Comparison of ENCODE assay signal across 11 cellular contexts in genomic region chr1:11845641-11846335, GRCh38. TPM values are rescaled to one million over a fixed set of nuclear protein-coding genes. Genes with fewer than 3 reads are reported as not detected.
DNase-seq lines count a peak whose midpoint lies in the region; ATAC-seq and TF ChIP-seq lines count a peak whose summit lies in the region.
"Had no signal": no experiment of that assay in that cellular context is flagged by ENCODE, and none has a peak within 500 bp of the region (broad histone marks: within the 10 kb centered on the region; RNA-seq: fewer than 3 reads in every experiment).

No MANE protein-coding gene starts in this region.

- peaks cover 5% of the 10 kb centered on the region for H3K36me3 ChIP-seq in BE2C

- ATAC-seq in left colon (no peak), HG02970 (IDR thresholded peaks at IDR 0.05; ENCODE audit: low FRiP score, unreplicated experiment) (no peak)
- ATAC-seq: activated T-helper 17 cell treated with anti-CD3 and anti-CD28 coated beads, Interleukin-2, amount 50 U/mL, for 72 hours had no signal

- TF ChIP-seq CTCF in BE2C (IDR thresholded peaks at IDR 0.05; ENCODE audit: low read depth, low read length), result peak; percentile 34

- peaks cover 46% of the 10 kb centered on the region for H3K4me1 ChIP-seq in BE2C

- H3K9me3 ChIP-seq in BE2C, result no peaks in the 10 kb centered on the region
- H3K9me3 ChIP-seq: Caco-2, esophagus muscularis mucosa had no signal

- H3K4me3 ChIP-seq in BE2C (ENCODE audit: low read depth, low read length), result no peak overlapping the region
- no peak overlapping the region for H3K4me3 ChIP-seq in Jurkat, Clone E6-1 (ENCODE audit: low read length)
- H3K4me3 ChIP-seq: esophagus muscularis mucosa had no signal

- intact Hi-C loops in left colon (cut with DNase I, micrococcal nuclease), result no loop called here

- no peaks in the 10 kb centered on the region for H3K27me3 ChIP-seq in BE2C
- H3K27me3 ChIP-seq: esophagus muscularis mucosa had no signal

- DNase-seq in BE2C (peak; percentile 72), dermis blood vessel endothelial cell (peak; percentile 52), left colon (no peak), NCI-H1105 treated with DMSO at 0.1 percent for 48 hours (lab: John Stamatoyannopoulos, UW) (no peak)
- DNase-seq in Jurkat, Clone E6-1 (ENCODE audit: low read depth, low spot score), result peak; percentile 49
- DNase-seq: NCI-H1930, T-helper 1 cell had no signal

RNA-seq across cellular contexts. Expression of gene NPPA, which starts 1.8 kb away (rescaled TPM):
- polyA plus RNA-seq in BE2C (2012; ENCODE audit: insufficient read depth, insufficient read length, low read depth), result 33.1 TPM
- not detected for polyA plus RNA-seq in Jurkat, Clone E6-1 (2012; ENCODE audit: insufficient read depth, insufficient read length)
- total RNA-seq in dermis blood vessel endothelial cell (not detected in 2 replicates), left colon (not detected)
- total RNA-seq: activated T-helper 17 cell treated with anti-CD3 and anti-CD28 coated beads, Interleukin-2, amount 50 U/mL, for 72 hours; Caco-2 had no signal

RNA-seq across cellular contexts. Expression of gene NPPB, which starts 13.0 kb away (rescaled TPM):
- polyA plus RNA-seq in BE2C (2012; ENCODE audit: insufficient read depth, insufficient read length, low read depth), result 6.5 TPM
- polyA plus RNA-seq in Jurkat, Clone E6-1 (2012; ENCODE audit: insufficient read depth, insufficient read length), result not detected
- total RNA-seq in dermis blood vessel endothelial cell (not detected in 2 replicates), left colon (not detected)
- total RNA-seq: activated T-helper 17 cell treated with anti-CD3 and anti-CD28 coated beads, Interleukin-2, amount 50 U/mL, for 72 hours; esophagus muscularis mucosa had no signal

RNA-seq across cellular contexts. Expression of gene CLCN6, which starts 39.8 kb away (rescaled TPM):
- polyA plus RNA-seq in BE2C (2012; ENCODE audit: insufficient read depth, insufficient read length, low read depth), result 10.9 TPM
- polyA plus RNA-seq in Jurkat, Clone E6-1 (2012; ENCODE audit: insufficient read depth, insufficient read length), result 10.8 TPM
- total RNA-seq in dermis blood vessel endothelial cell, result 13.9 and 19.9 TPM in 2 replicates
- total RNA-seq in left colon, result 10 to 100 TPM; 14.6 to 20.4 TPM

RNA-seq across cellular contexts. Expression of gene MTHFR, which starts 40.0 kb away (rescaled TPM):
- polyA plus RNA-seq in BE2C (2012; ENCODE audit: insufficient read depth, insufficient read length, low read depth), result 12.7 TPM
- polyA plus RNA-seq in Jurkat, Clone E6-1 (2012; ENCODE audit: insufficient read depth, insufficient read length), result 11.0 TPM
- total RNA-seq in dermis blood vessel endothelial cell, result 46.3 and 52.4 TPM in 2 replicates
- 10 to 100 TPM; 44.8 to 48.2 TPM for total RNA-seq in left colon

Comparison
In these comparisons a context has a peak if more than half of its experiments do, and no peak if none do; other contexts are left out.
1. DNase-seq: peak in BE2C (single experiment), Jurkat, Clone E6-1 (single experiment) and dermis blood vessel endothelial cell (single experiment); none in left colon (0 of 2) and NCI-H1105 treated with DMSO at 0.1 percent for 48 hours (single experiment).